In the genomic region with DNA sequence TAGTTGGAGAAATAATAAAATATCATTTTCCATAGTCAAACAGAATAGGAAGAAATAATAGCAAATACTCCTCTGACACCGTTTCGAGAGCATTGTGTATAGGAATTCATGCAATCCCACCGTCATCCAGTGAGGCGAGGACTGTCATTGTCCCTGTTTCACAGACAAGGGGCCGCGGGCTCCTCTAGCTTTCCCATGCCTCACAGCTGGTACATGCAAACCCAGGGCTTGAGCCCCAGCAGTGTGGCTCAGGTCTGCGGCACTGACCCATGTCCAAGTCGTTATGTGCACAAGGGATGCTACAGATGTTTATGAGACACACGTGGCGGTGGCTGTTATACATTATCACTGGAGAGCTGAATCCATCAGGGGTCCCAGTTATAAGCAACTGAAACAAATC, we compare ENCODE assay signal across 21 cellular contexts. TPM values are rescaled to one million over a fixed set of nuclear protein-coding genes. Genes with fewer than 3 reads are reported as not detected.
A peak's percentile ranks its signal among the peaks of the same experiment; 100 is the strongest.
DNase-seq lines count a peak whose midpoint lies in the region; ATAC-seq and TF ChIP-seq lines count a peak whose summit lies in the region.
"Had no signal": no experiment of that assay in that cellular context is flagged by ENCODE, and none has a peak within 500 bp of the region (broad histone marks: within the 10 kb centered on the region; RNA-seq: fewer than 3 reads in every experiment).

No MANE protein-coding gene starts in this region.

- H2AFZ ChIP-seq in IMR-90 (replicated peaks; ENCODE audit: low read length, poor library complexity) = peak overlapping the region; percentile 37

- H2BK15ac ChIP-seq in IMR-90 (ENCODE audit: low read depth, low read length) = no peak overlapping the region

- H3K4me2 ChIP-seq in IMR-90 (ENCODE audit: low read depth, low read length) = no peak overlapping the region

- H4K91ac ChIP-seq in IMR-90 (ENCODE audit: insufficient read depth, low read depth, low read length) = no peak overlapping the region

- no peak overlapping the region for H3K9ac ChIP-seq in IMR-90 (ENCODE audit: low read depth, low read length)
- H3K9ac ChIP-seq in endodermal cell (ENCODE audit: extremely low read depth, low read length, poor library complexity, severe bottlenecking) = no peak overlapping the region

- WGBS in IMR-90 (ENCODE audit: extremely low coverage in 2 of 2, insufficient read length in 1 of 2), 2 experiments = 87% methylated on average over 10 of the region's 10 CpGs; no CpG with 5 or more reads in 1 of the 2 experiments
- WGBS in endodermal cell (ENCODE audit: insufficient coverage in 1 of 2, insufficient read length in 1 of 2), 2 experiments = 80 to 90% methylated on average over 8 to 10 of the region's 10 CpGs
- WGBS in sigmoid colon, 2 donors = 88 to 91% methylated on average over 10 of the region's 10 CpGs
- WGBS in prostate gland = 83% methylated on average over 10 of the region's 10 CpGs

- BruUV-seq in IMR-90 (replicated peaks; lab: Mats Ljungman, UMichigan) (no TSS peak), A673 (replicated peaks; lab: Mats Ljungman, UMichigan) (no TSS peak)

- H3K36me3 Mint-ChIP-seq in endodermal cell (ENCODE audit: low read depth) = no peaks in the 10 kb centered on the region
- H3K36me3 Mint-ChIP-seq: CD4-positive, CD25-positive, alpha-beta regulatory T cell; CD8-positive, alpha-beta memory T cell had no signal

- no peak for DNase-seq in IMR-90
- peak; percentile 36 for DNase-seq in endodermal cell
- DNase-seq in lower lobe of right lung = peak; percentile 32
- peak; percentile 24 for DNase-seq in sigmoid colon
- no peak for DNase-seq in prostate gland (ENCODE audit: low spot score)
- DNase-seq in A673 (ENCODE audit: low spot score) = no peak
- DNase-seq in posterior vena cava (ENCODE audit: low spot score) = no peak
- no peak for DNase-seq in GM19240 (ENCODE audit: insufficient read length, low spot score)
- DNase-seq: 8988T; ACHN; BE2C; C1 segment of cervical spinal cord; CD4-positive, CD25-positive, alpha-beta regulatory T cell; CD8-positive, alpha-beta memory T cell; COR-L47; DMS 273 treated with DMSO at 0.1 percent for 48 hours; DMS53; GOT3; H7; HFFc6 had no signal

- H3K18ac ChIP-seq in IMR-90 (ENCODE audit: low read depth, low read length) = no peak overlapping the region

- no peak overlapping the region for H4K5ac ChIP-seq in IMR-90 (ENCODE audit: low read depth, low read length)

- H2AK5ac ChIP-seq in IMR-90 (ENCODE audit: low read depth, low read length) = no peak overlapping the region

- no peak overlapping the region for H3K4ac ChIP-seq in IMR-90 (ENCODE audit: low read depth, low read length)

- no peak for TF ChIP-seq EP300 in sigmoid colon (IDR thresholded peaks at IDR 0.05)

- no peaks in the 10 kb centered on the region for H3K79me1 ChIP-seq in IMR-90 (ENCODE audit: low read depth in 1 of 2, low read length in 2 of 2)

- dilution Hi-C loops in IMR-90 (cut with HindIII; ENCODE audit: low sequenced_read_pairs, unreplicated experiment) = no loop called here

- no peak overlapping the region for H2AK9ac ChIP-seq in IMR-90 (replicated peaks; ENCODE audit: low read depth, low read length, poor library complexity)

- no peak overlapping the region for H4K8ac ChIP-seq in IMR-90 (ENCODE audit: low read depth in 2 of 2, low read length in 2 of 2)

- no peaks in the 10 kb centered on the region for H4K20me1 ChIP-seq in IMR-90 (ENCODE audit: insufficient read depth, low read length)

- no peak overlapping the region for H3K27ac ChIP-seq in IMR-90 (ENCODE audit: insufficient read depth, low read length)
- no peak overlapping the region for H3K27ac ChIP-seq in endodermal cell (ENCODE audit: low read depth, low read length)
- no peak overlapping the region for H3K27ac ChIP-seq in lower lobe of right lung
- H3K27ac ChIP-seq in sigmoid colon = no peak overlapping the region
- H3K27ac ChIP-seq in prostate gland = no peak overlapping the region
- H3K27ac ChIP-seq in A673 (ENCODE audit: low read depth, low read length, poor library complexity, severe bottlenecking) = no peak overlapping the region

- no peaks in the 10 kb centered on the region for H3K9me3 Mint-ChIP-seq in endodermal cell
- H3K9me3 Mint-ChIP-seq: CD8-positive, alpha-beta memory T cell; HFFc6 had no signal

- intact Hi-C loops in IMR-90 (cut with micrococcal nuclease) (no loop called here), lower lobe of right lung (cut with DNase I) (no loop called here), sigmoid colon (cut with DNase I) (no loop called here), prostate gland (cut with DNase I) (no loop called here), A673 (cut with micrococcal nuclease; ENCODE audit: unreplicated experiment) (no loop called here), posterior vena cava (cut with DNase I) (no loop called here)

- TF ChIP-seq POLR2A in IMR-90 (IDR thresholded peaks at IDR 0.05; ENCODE audit: low read depth, low read length) (no peak), sigmoid colon (IDR thresholded peaks at IDR 0.05) (no peak), prostate gland (IDR thresholded peaks at IDR 0.05) (no peak)

- no peak overlapping the region for H2BK20ac ChIP-seq in IMR-90 (ENCODE audit: low read depth, low read length)

- peaks cover 4% of the 10 kb centered on the region for H3K27me3 Mint-ChIP-seq in endodermal cell (ENCODE audit: insufficient read depth)

- no peak overlapping the region for H2BK120ac ChIP-seq in IMR-90 (ENCODE audit: low read depth, low read length)

- H3K27ac Mint-ChIP-seq in endodermal cell = no peak overlapping the region
- H3K27ac Mint-ChIP-seq: CD8-positive, alpha-beta memory T cell; HFFc6 had no signal

- no peaks in the 10 kb centered on the region for H3K9me1 ChIP-seq in IMR-90 (ENCODE audit: insufficient read depth, low read length)

- no peaks in the 10 kb centered on the region for H3K9me3 ChIP-seq in IMR-90 (ENCODE audit: control insufficient read depth, insufficient read depth, low read length)
- H3K9me3 ChIP-seq in endodermal cell (ENCODE audit: control insufficient read depth, low read length) = no peaks in the 10 kb centered on the region
- H3K9me3 ChIP-seq in lower lobe of right lung = no peaks in the 10 kb centered on the region
- no peaks in the 10 kb centered on the region for H3K9me3 ChIP-seq in sigmoid colon
- no peaks in the 10 kb centered on the region for H3K9me3 ChIP-seq in prostate gland
- H3K9me3 ChIP-seq in A673 (ENCODE audit: low read depth, low read length, poor library complexity, severe bottlenecking) = no peaks in the 10 kb centered on the region
- H3K9me3 ChIP-seq: BE2C had no signal

- H3K27me3 ChIP-seq in IMR-90 (ENCODE audit: control insufficient read depth, insufficient read depth, low read length) (peaks cover 42% of the 10 kb centered on the region), endodermal cell (ENCODE audit: control insufficient read depth, insufficient read depth, low read length, poor library complexity, severe bottlenecking) (no peaks in the 10 kb centered on the region), lower lobe of right lung (ENCODE audit: low read depth) (no peaks in the 10 kb centered on the region), sigmoid colon (no peaks in the 10 kb centered on the region), prostate gland (replicated peaks; ENCODE audit: insufficient read depth) (no peaks in the 10 kb centered on the region), A673 (replicated peaks; ENCODE audit: insufficient read depth, low read depth, low read length, poor library complexity) (peaks cover 3% of the 10 kb centered on the region)
- H3K27me3 ChIP-seq: BE2C had no signal

- no peaks in the 10 kb centered on the region for H3K4me1 ChIP-seq in IMR-90 (ENCODE audit: control insufficient read depth, insufficient read depth, low read length)
- H3K4me1 ChIP-seq in endodermal cell (ENCODE audit: control insufficient read depth, insufficient read depth, low read length) = no peaks in the 10 kb centered on the region
- no peaks in the 10 kb centered on the region for H3K4me1 ChIP-seq in lower lobe of right lung
- peaks cover 0 to 16% (median 9%) of the 10 kb centered on the region in 4 donors for H3K4me1 ChIP-seq in sigmoid colon
- H3K4me1 ChIP-seq in prostate gland (replicated peaks) = no peaks in the 10 kb centered on the region
- no peaks in the 10 kb centered on the region for H3K4me1 ChIP-seq in A673 (ENCODE audit: insufficient read depth, low read length, poor library complexity, severe bottlenecking)
- H3K4me1 ChIP-seq: BE2C had no signal

- H3K4me3 Mint-ChIP-seq in endodermal cell = no peak overlapping the region
- H3K4me3 Mint-ChIP-seq: CD8-positive, alpha-beta memory T cell; HFFc6 had no signal

- POLR2A ChIA-PET in IMR-90 (lab: Charles Lee; ENCODE audit: unreplicated experiment) (no interaction called here), A673 (lab: Charles Lee; ENCODE audit: low non-redundant PET) (no interaction called here)

- H3K56ac ChIP-seq in IMR-90 (ENCODE audit: extremely low read depth, insufficient read depth, low read length) = no peak overlapping the region

- ATAC-seq in IMR-90 (ENCODE audit: low read depth) = no peak
- ATAC-seq in lower lobe of right lung = no peak
- ATAC-seq: HCT116 had no signal

- H3K4me3 ChIP-seq in IMR-90 (ENCODE audit: insufficient read depth, low read depth, low read length) = no peak overlapping the region
- H3K4me3 ChIP-seq in endodermal cell (ENCODE audit: low read length) = no peak overlapping the region
- H3K4me3 ChIP-seq in lower lobe of right lung = no peak overlapping the region
- no peak overlapping the region for H3K4me3 ChIP-seq in sigmoid colon
- H3K4me3 ChIP-seq in prostate gland = no peak overlapping the region
- H3K4me3 ChIP-seq in A673 (ENCODE audit: low read depth, low read length, poor library complexity, severe bottlenecking) = no peak overlapping the region

- CTCF ChIA-PET in IMR-90 (lab: Yijun Ruan, JAX) = no interaction called here
- CTCF ChIA-PET in A673 (lab: Charles Lee) = no interaction called here

- in situ Hi-C loops in IMR-90 (cut with MboI; ENCODE audit: low sequenced_read_pairs) = no loop called here

- H3K36me3 ChIP-seq in IMR-90 (ENCODE audit: control insufficient read depth, insufficient read depth, low read length) (no peaks in the 10 kb centered on the region), endodermal cell (ENCODE audit: control insufficient read depth, insufficient read depth, low read length) (no peaks in the 10 kb centered on the region), lower lobe of right lung (no peaks in the 10 kb centered on the region), sigmoid colon (no peaks in the 10 kb centered on the region), prostate gland (no peaks in the 10 kb centered on the region), A673 (ENCODE audit: insufficient read depth, low read length, poor library complexity, severe bottlenecking) (no peaks in the 10 kb centered on the region)
- H3K36me3 ChIP-seq: BE2C had no signal

- H3K14ac ChIP-seq in IMR-90 (replicated peaks; ENCODE audit: low read depth, low read length) = no peak overlapping the region

- H3K23ac ChIP-seq in IMR-90 (ENCODE audit: low read depth, low read length) = no peak overlapping the region

- H2BK5ac ChIP-seq in IMR-90 (ENCODE audit: low read depth, low read length, poor library complexity, severe bottlenecking) = no peak overlapping the region

- no peak for TF ChIP-seq RAD21 in IMR-90 (IDR thresholded peaks at IDR 0.05; ENCODE audit: low read length)

- peaks cover 7% of the 10 kb centered on the region for H3K4me1 Mint-ChIP-seq in endodermal cell

- TF ChIP-seq CTCF in IMR-90 (conservative IDR thresholded peaks at IDR 0.05; ENCODE audit: low read depth, low read length) (no peak), endodermal cell (conservative IDR thresholded peaks at IDR 0.05) (no peak), lower lobe of right lung (IDR thresholded peaks at IDR 0.05) (no peak), sigmoid colon (IDR thresholded peaks at IDR 0.05) (no peak), prostate gland (IDR thresholded peaks at IDR 0.05) (no peak), A673 (conservative IDR thresholded peaks at IDR 0.05; ENCODE audit: low read depth, low read length) (no peak)

RNA-seq across cellular contexts. Expression of a gene that starts 18.5 kb away (rescaled TPM):
- 8.4 and 8.9 TPM in 2 replicates for total RNA-seq in IMR-90 (2012; rRNA removed)
- 11.4 and 12.0 TPM in 2 replicates for polyA plus RNA-seq in IMR-90 (2012; rRNA removed)
- polyA plus RNA-seq in IMR-90 (2012; cell fraction: cytosol; rRNA removed) = 6.7 and 9.4 TPM in 2 replicates
- polyA plus RNA-seq in IMR-90 (2012; cell fraction: nucleus; rRNA removed; ENCODE audit: low replicate concordance) = 23.7 and 37.4 TPM in 2 replicates
- 100 to 1,000 TPM; 122 to 140 TPM for total RNA-seq in endodermal cell
- polyA plus RNA-seq in endodermal cell (2013, experiment 1 of 2) = 32.6 TPM
- 30.0 TPM for polyA plus RNA-seq in endodermal cell (2013, experiment 2 of 2)
- total RNA-seq in lower lobe of right lung = 281 TPM
- 10 to 100 TPM in 2 of 4 donors, 1 to 10 TPM in 2; 9.6 to 22.9 (median 15.9) TPM for total RNA-seq in sigmoid colon
- 1 to 10 TPM in 2 of 3 donors, under 1 TPM in 1; 0.69 to 8.5 (median 3.0) TPM for polyA plus RNA-seq in sigmoid colon
- total RNA-seq in prostate gland = 10 to 100 TPM; 10.9 to 89.3 TPM
- total RNA-seq in A673 (2021) = 9.4 and 11.8 TPM in 2 replicates
- 10 to 100 TPM; 52.4 to 55.5 TPM for total RNA-seq in posterior vena cava

Comparison
In these comparisons a context has a peak if more than half of its experiments do, and no peak if none do; other contexts are left out.
1. DNase-seq: peak in endodermal cell (single experiment), lower lobe of right lung (single experiment) and sigmoid colon (single experiment); none in IMR-90 (single experiment), prostate gland (single experiment), A673 (single experiment), posterior vena cava (single experiment) and GM19240 (single experiment).